In genomic region chr4:47836655-47837581, GRCh38 we compare ENCODE assay signal across 8 cellular contexts. TPM values are rescaled to one million over a fixed set of nuclear protein-coding genes. Genes with fewer than 3 reads are reported as not detected.
DNase-seq lines count a peak whose midpoint lies in the region; ATAC-seq, FAIRE-seq and TF ChIP-seq lines count a peak whose summit lies in the region.

No MANE protein-coding gene starts in this region.

- peak; percentile 91 for DNase-seq in GM03348 (ENCODE audit: low spot score)
- DNase-seq in H54 (ENCODE audit: insufficient read length, low spot score), result peak; percentile 44
- DNase-seq in activated naive CD8-positive, alpha-beta T cell treated with anti-CD3 and anti-CD28 coated beads, Interleukin-2, amount 50 U/mL, for 16 hours (ENCODE audit: low read depth, low spot score), result peak; percentile 11
- peak; percentile 90 for DNase-seq in cardiac septum (ENCODE audit: low spot score)
- peak; percentile 91 for DNase-seq in osteocyte (ENCODE audit: extremely low spot score, unreplicated experiment)
- DNase-seq in upper lobe of right lung, result peak; percentile 89

- peak; percentile 30 for FAIRE-seq in H54 (lab: Jason Lieb, UNC)

- peak overlapping the region; percentile 59 for H3K4me3 ChIP-seq in upper lobe of right lung

- H3K4me1 ChIP-seq in upper lobe of right lung, result peaks cover 30% of the 10 kb centered on the region

- peak; percentile 96 for ATAC-seq in SK-N-SH treated with all-trans-retinoic acid at 6 μM for 48 hours
- peak; percentile 96 for ATAC-seq in upper lobe of right lung

- intact Hi-C loops in cardiac septum (cut with DNase I), result loop anchor here (1.0 to 5.0 kb wide), 2 partner anchors 132 to 150 kb away; no protein-coding TSS in a partner anchor
- intact Hi-C loops in upper lobe of right lung (cut with DNase I), result no loop called here

- H3K36me3 ChIP-seq in upper lobe of right lung, result no peaks in the 10 kb centered on the region

- H3K9me3 Mint-ChIP-seq in osteocyte (ENCODE audit: unreplicated experiment), result peaks cover 14% of the 10 kb centered on the region

- H3K9me3 ChIP-seq in upper lobe of right lung, result no peaks in the 10 kb centered on the region

- TF ChIP-seq CTCF in LNCAP (IDR thresholded peaks at IDR 0.05), result peak; percentile 86
- TF ChIP-seq CTCF in osteocyte (IDR thresholded peaks at IDR 0.05), result peak; percentile 84
- peak; percentile 69 for TF ChIP-seq CTCF in upper lobe of right lung (IDR thresholded peaks at IDR 0.05)

- H3K27me3 Mint-ChIP-seq in osteocyte (ENCODE audit: unreplicated experiment), result no peaks in the 10 kb centered on the region

- H3K4me1 Mint-ChIP-seq in osteocyte (ENCODE audit: unreplicated experiment), result peaks cover 29% of the 10 kb centered on the region

- H3K27ac ChIP-seq in upper lobe of right lung, result no peak overlapping the region

- H3K27ac Mint-ChIP-seq in osteocyte (ENCODE audit: unreplicated experiment), result peak overlapping the region; percentile 53

- peak overlapping the region; percentile 84 for H3K4me3 Mint-ChIP-seq in osteocyte (ENCODE audit: unreplicated experiment)

- peaks cover 4% of the 10 kb centered on the region for H3K36me3 Mint-ChIP-seq in osteocyte (ENCODE audit: unreplicated experiment)

- TF ChIP-seq POLR2A in H54 (IDR thresholded peaks at IDR 0.05; ENCODE audit: low read depth, low read length), result no peak

- H3K27me3 ChIP-seq in upper lobe of right lung, result no peaks in the 10 kb centered on the region

TF ChIP-seq in SK-N-SH treated with all-trans-retinoic acid at 6 μM for 48 hours, 23 proteins besides CTCF, POLR2A, EP300 and RAD21:
- TF ChIP-seq ZFP3 (CRISPR knock-in tag; IDR thresholded peaks at IDR 0.05) (peak; percentile 60; the same call in 1 of the 2 replicates), POU6F1 (CRISPR knock-in tag; IDR thresholded peaks at IDR 0.05; ENCODE audit: borderline replicate concordance, low read depth) (no peak)

RNA-seq across cellular contexts. Expression of gene CORIN, which starts 0.9 kb away (rescaled TPM):
- total RNA-seq in cardiac septum (3.4 TPM), osteocyte (1.6 and 2.6 TPM in 2 replicates), upper lobe of right lung (3.7 TPM)

Comparison
In these comparisons a context has a peak if more than half of its experiments do, and no peak if none do; other contexts are left out.
1. DNase-seq: peak in every context shown above with its lines; median percentile 91 in GM03348; 91 in osteocyte; 90 in cardiac septum; 89 in upper lobe of right lung; 44 in H54; 11 in activated naive CD8-positive, alpha-beta T cell treated with anti-CD3 and anti-CD28 coated beads, Interleukin-2, amount 50 U/mL, for 16 hours.